Comparison of ENCODE assay signal across 1 cellular context in the genomic region with DNA sequence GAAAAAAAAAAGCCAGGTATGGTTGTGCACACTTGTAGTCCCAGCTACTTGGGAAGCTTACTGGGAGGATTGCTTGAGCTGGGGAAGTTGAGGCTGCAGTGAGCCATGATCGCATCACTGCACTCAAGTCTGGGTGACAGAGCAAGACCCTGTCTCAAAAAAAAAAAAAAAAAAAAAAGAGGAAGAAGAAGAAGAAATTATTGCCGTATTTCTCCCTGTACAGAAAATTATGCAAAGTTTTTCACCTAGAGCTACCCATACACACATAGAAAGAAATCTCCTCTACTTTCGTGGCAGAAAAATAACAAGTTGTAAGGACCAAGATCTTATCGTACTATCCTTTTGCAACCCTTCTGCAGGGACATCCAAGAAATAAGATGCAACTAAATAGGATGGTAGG.
A peak's percentile ranks its signal among the peaks of the same experiment; 100 is the strongest.
TF ChIP-seq lines count a peak whose summit lies in the region.

No MANE protein-coding gene starts in this region.

TF ChIP-seq in K562, 482 proteins besides CTCF, POLR2A, EP300 and RAD21:
- TF ChIP-seq TBP (optimal IDR thresholded peaks at IDR 0.05; ENCODE audit: low read depth, low read length): no peak
- TF ChIP-seq, protein P1, sequence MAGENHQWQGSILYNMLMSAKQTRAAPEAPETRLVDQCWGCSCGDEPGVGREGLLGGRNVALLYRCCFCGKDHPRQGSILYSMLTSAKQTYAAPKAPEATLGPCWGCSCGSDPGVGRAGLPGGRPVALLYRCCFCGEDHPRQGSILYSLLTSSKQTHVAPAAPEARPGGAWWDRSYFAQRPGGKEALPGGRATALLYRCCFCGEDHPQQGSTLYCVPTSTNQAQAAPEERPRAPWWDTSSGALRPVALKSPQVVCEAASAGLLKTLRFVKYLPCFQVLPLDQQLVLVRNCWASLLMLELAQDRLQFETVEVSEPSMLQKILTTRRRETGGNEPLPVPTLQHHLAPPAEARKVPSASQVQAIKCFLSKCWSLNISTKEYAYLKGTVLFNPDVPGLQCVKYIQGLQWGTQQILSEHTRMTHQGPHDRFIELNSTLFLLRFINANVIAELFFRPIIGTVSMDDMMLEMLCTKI (IDR thresholded peaks at IDR 0.05; ENCODE audit: partially characterized antibody): no peak
- no peak for TF ChIP-seq MITF (IDR thresholded peaks at IDR 0.05)
- 0 out of 2 replicates have a peak, but pooled peaks have one; percentile 12 for TF ChIP-seq PHF8 (IDR thresholded peaks at IDR 0.05; ENCODE audit: borderline replicate concordance, low read length)
TF ChIP-seq in K562: peak in this region for 1.
